16 cellular contexts compared by ENCODE assay signal in genomic region chr1:176178316-176178715, GRCh38. TPM values are rescaled to one million over a fixed set of nuclear protein-coding genes. Genes with fewer than 3 reads are reported as not detected.
DNase-seq lines count a peak whose midpoint lies in the region; ATAC-seq and TF ChIP-seq lines count a peak whose summit lies in the region.
"Had no signal": no experiment of that assay in that cellular context is flagged by ENCODE, and none has a peak within 500 bp of the region (broad histone marks: within the 10 kb centered on the region; RNA-seq: fewer than 3 reads in every experiment).

No MANE protein-coding gene starts in this region.

- H3K36me3 ChIP-seq in right lobe of liver = peaks cover 0 to 3% (median 0%) of the 10 kb centered on the region in 4 donors
- H3K36me3 ChIP-seq in effector memory CD4-positive, alpha-beta T cell (ENCODE audit: control insufficient read depth, insufficient read depth, low read length) = peaks cover 10% of the 10 kb centered on the region

- intact Hi-C loops in right lobe of liver (cut with DNase I) = no loop called here

- ATAC-seq in GM19395 (IDR thresholded peaks at IDR 0.05; ENCODE audit: unreplicated experiment) (peak; percentile 13), HG03442 (IDR thresholded peaks at IDR 0.05; ENCODE audit: unreplicated experiment) (peak; percentile 13), right lobe of liver (peak in 3 of 4 donors; percentile 34 to 48 (median 46)), GM18858 (IDR thresholded peaks at IDR 0.05; ENCODE audit: unreplicated experiment) (no peak)

- peak overlapping the region; percentile 40 for H3K4me3 Mint-ChIP-seq in activated naive CD8-positive, alpha-beta T cell treated with anti-CD3 and anti-CD28 coated beads for 36 hours

- 51% methylated on average over 4 of the region's 5 CpGs for WGBS in right lobe of liver (ENCODE audit: insufficient coverage, low coverage, low lambda C conversion rate, missing lambda C conversion rate)

- H3K36me3 Mint-ChIP-seq in activated naive CD8-positive, alpha-beta T cell treated with anti-CD3 and anti-CD28 coated beads for 36 hours = peaks cover 54% of the 10 kb centered on the region

- H3K27me3 ChIP-seq in right lobe of liver = no peaks in the 10 kb centered on the region
- H3K27me3 ChIP-seq in effector memory CD4-positive, alpha-beta T cell (replicated peaks; ENCODE audit: control insufficient read depth, insufficient read depth, low read length, poor library complexity, severe bottlenecking) = no peaks in the 10 kb centered on the region

- H3K4me1 Mint-ChIP-seq in activated naive CD8-positive, alpha-beta T cell treated with anti-CD3 and anti-CD28 coated beads for 36 hours = peaks cover 42% of the 10 kb centered on the region

- no peaks in the 10 kb centered on the region for H3K27me3 Mint-ChIP-seq in activated naive CD8-positive, alpha-beta T cell treated with anti-CD3 and anti-CD28 coated beads for 36 hours

- no peak for DNase-seq in activated naive CD8-positive, alpha-beta T cell treated with anti-CD3 and anti-CD28 coated beads for 36 hours
- DNase-seq in right lobe of liver = no peak
- no peak for DNase-seq in effector memory CD4-positive, alpha-beta T cell
- DNase-seq in effector CD4-positive, alpha-beta T cell = no peak
- DNase-seq in NCI-H2107 (lab: John Stamatoyannopoulos, UW) = no peak
- DNase-seq: activated CD4-positive, alpha-beta T cell treated with anti-CD3 and anti-CD28 coated beads for 4 hours; H7; NCI-H2171 treated with DMSO at 0.1 percent for 48 hours; OCI-M1; stimulated activated CD4-positive, alpha-beta T cell treated with anti-CD3 and anti-CD28 coated beads, Interleukin-12 subunit alpha, Interleukin-12 subunit beta, amount 100 ng/mL, for 4 hours had no signal

- no peak overlapping the region for H3K4me3 ChIP-seq in right lobe of liver
- H3K4me3 ChIP-seq in effector memory CD4-positive, alpha-beta T cell (ENCODE audit: insufficient read depth, low read depth, low read length, poor library complexity, severe bottlenecking) = no peak overlapping the region
- H3K4me3 ChIP-seq: coronary artery, thoracic aorta had no signal

- H3K9me3 Mint-ChIP-seq in activated naive CD8-positive, alpha-beta T cell treated with anti-CD3 and anti-CD28 coated beads for 36 hours = no peaks in the 10 kb centered on the region

- H3K27ac Mint-ChIP-seq in activated naive CD8-positive, alpha-beta T cell treated with anti-CD3 and anti-CD28 coated beads for 36 hours = peak overlapping the region; percentile 90

- H3K9me3 ChIP-seq in right lobe of liver = no peaks in the 10 kb centered on the region
- no peaks in the 10 kb centered on the region for H3K9me3 ChIP-seq in effector memory CD4-positive, alpha-beta T cell (ENCODE audit: control insufficient read depth, low read length)
- H3K9me3 ChIP-seq: thoracic aorta had no signal

- peaks cover 0 to 7% (median 0%) of the 10 kb centered on the region in 4 donors for H3K4me1 ChIP-seq in right lobe of liver
- peaks cover 4% of the 10 kb centered on the region for H3K4me1 ChIP-seq in effector memory CD4-positive, alpha-beta T cell (ENCODE audit: control insufficient read depth, insufficient read depth, low read length, poor library complexity, severe bottlenecking)
- H3K4me1 ChIP-seq: parathyroid adenoma had no signal

- TF ChIP-seq POLR2A in right lobe of liver (IDR thresholded peaks at IDR 0.05) = no peak

- TF ChIP-seq CTCF in right lobe of liver (IDR thresholded peaks at IDR 0.05) = no peak

- no peak overlapping the region for H3K27ac ChIP-seq in right lobe of liver
- no peak overlapping the region for H3K27ac ChIP-seq in effector memory CD4-positive, alpha-beta T cell (ENCODE audit: insufficient read depth, low read length, poor library complexity, severe bottlenecking)
- H3K27ac ChIP-seq: coronary artery, parathyroid adenoma, thoracic aorta had no signal

RNA-seq across cellular contexts. Expression of gene COP1, which starts 28.8 kb away (rescaled TPM):
- 10 to 100 TPM; 37.0 to 40.9 TPM for total RNA-seq in activated naive CD8-positive, alpha-beta T cell treated with anti-CD3 and anti-CD28 coated beads for 36 hours
- total RNA-seq in right lobe of liver = 10 to 100 TPM; 19.7 to 33.7 (median 20.9) TPM
